In the genomic region with DNA sequence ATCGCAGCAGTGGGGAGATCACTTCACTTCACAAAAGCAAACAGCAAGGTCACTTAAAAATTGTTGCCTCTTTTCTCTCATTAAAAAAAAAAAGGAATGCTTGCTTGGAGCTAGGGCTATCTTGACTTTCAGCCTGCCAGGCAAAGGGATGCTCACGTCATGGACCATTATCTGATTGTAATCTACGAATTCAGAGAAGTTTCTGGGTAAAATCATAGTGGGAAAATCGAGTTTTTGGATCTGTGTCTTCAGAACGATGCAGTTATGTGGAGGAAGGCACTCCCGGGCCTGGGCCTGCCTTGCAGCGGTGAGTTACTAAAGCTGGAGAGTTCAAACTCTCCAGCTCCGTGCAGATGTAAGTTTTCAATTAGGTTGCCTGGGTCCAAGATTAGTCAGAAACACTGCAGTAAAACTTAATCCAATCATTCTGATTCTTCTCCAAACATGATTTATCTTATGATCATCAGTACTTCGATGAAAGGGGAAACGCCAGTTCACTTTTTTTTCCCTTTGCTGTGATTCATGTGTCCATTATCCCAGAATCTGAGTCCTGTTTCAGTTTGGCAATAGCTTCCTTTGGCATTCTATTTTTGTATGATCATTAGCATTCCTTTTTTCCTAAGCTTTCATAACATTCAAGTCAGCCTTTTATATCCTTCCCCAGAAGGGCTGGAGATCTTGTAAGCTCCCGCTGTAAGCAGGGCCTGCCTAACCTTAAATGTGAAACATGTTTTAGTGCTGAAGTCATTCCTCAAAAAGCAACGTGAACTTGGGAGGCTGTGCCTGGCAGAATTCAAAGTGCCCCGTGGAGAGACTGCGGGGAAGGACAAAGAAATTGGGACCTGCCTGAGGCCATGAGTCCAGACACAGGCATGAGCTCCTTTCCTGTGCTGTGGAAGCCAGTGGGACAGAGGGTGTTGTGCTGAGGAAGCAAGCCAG, we compare ENCODE assay signal across 10 cellular contexts.
DNase-seq lines count a peak whose midpoint lies in the region; ATAC-seq and TF ChIP-seq lines count a peak whose summit lies in the region.
"Had no signal": no experiment of that assay in that cellular context is flagged by ENCODE, and none has a peak within 500 bp of the region (broad histone marks: within the 10 kb centered on the region; RNA-seq: fewer than 3 reads in every experiment).

No MANE protein-coding gene starts in this region.

- TF ChIP-seq CTCF in BJ (IDR thresholded peaks at IDR 0.05; ENCODE audit: insufficient read depth, low read depth, low read length) (no peak), astrocyte of the cerebellum (IDR thresholded peaks at IDR 0.05; ENCODE audit: low read depth, low read length, missing control alignments) (no peak), left ventricle myocardium inferior (IDR thresholded peaks at IDR 0.05; ENCODE audit: borderline replicate concordance) (no peak)

- H3K36me3 ChIP-seq in BJ (ENCODE audit: control insufficient read depth, insufficient read depth, low read length) (no peaks in the 10 kb centered on the region), left ventricle myocardium inferior (no peaks in the 10 kb centered on the region), rectal smooth muscle tissue (ENCODE audit: control insufficient read depth, insufficient read depth, low read length) (no peaks in the 10 kb centered on the region)

- H3K27ac ChIP-seq in left ventricle myocardium inferior (replicated peaks) = peak overlapping the region; percentile 80
- H3K27ac ChIP-seq in rectal smooth muscle tissue (ENCODE audit: low read depth, low read length) = peak overlapping the region; percentile 92

- DNase-seq in BJ (ENCODE audit: low read depth) (peak; percentile 100), astrocyte of the cerebellum (ENCODE audit: low read depth) (peak; percentile 34), left ventricle myocardium inferior (no peak), DMS153 (lab: John Stamatoyannopoulos, UW) (no peak)
- DNase-seq: erythroblast had no signal

- peaks cover 9% of the 10 kb centered on the region for H3K9me3 ChIP-seq in left ventricle myocardium inferior (replicated peaks)

- POLR2A ChIA-PET in BJ (lab: Charles Lee) = interaction anchor here (0.5 to 2.1 kb wide), 3 partner anchors 19 to 120 kb away, joined by 4 to 6 read pairs (median 4); a partner anchor contains a TSS

- in situ Hi-C loops in astrocyte of the cerebellum (cut with HindIII; ENCODE audit: low sequenced_read_pairs) = no loop called here

- H3K27me3 ChIP-seq in BJ (ENCODE audit: control insufficient read depth, insufficient read depth, low read length) (no peaks in the 10 kb centered on the region), left ventricle myocardium inferior (ENCODE audit: low read depth) (no peaks in the 10 kb centered on the region), rectal smooth muscle tissue (ENCODE audit: control insufficient read depth, insufficient read depth, low read length) (no peaks in the 10 kb centered on the region)

- intact Hi-C loops in left ventricle myocardium inferior (cut with micrococcal nuclease) = no loop called here

- peak overlapping the region; percentile 47 for H3K9ac ChIP-seq in rectal smooth muscle tissue (ENCODE audit: low read length)

- H3K4me3 ChIP-seq in BJ (ENCODE audit: low read depth, low read length) (no peak overlapping the region), astrocyte of the cerebellum (ENCODE audit: low read depth, low read length) (no peak overlapping the region), left ventricle myocardium inferior (no peak overlapping the region), rectal smooth muscle tissue (ENCODE audit: low read length) (peak overlapping the region; percentile 28)

- CTCF ChIA-PET in BJ (lab: Yijun Ruan, JAX) = interaction anchor here (0.6 to 2.9 kb wide), 8 partner anchors 18 to 1498 kb away, joined by 3 to 24 read pairs (median 3); no protein-coding TSS in a partner anchor

- peaks cover 26% of the 10 kb centered on the region for H3K4me1 ChIP-seq in left ventricle myocardium inferior
- H3K4me1 ChIP-seq in rectal smooth muscle tissue (ENCODE audit: control insufficient read depth, insufficient read depth, low read length) = peaks cover 54% of the 10 kb centered on the region

- ATAC-seq in GM19035 (IDR thresholded peaks at IDR 0.05; ENCODE audit: unreplicated experiment) (no peak), GM21526 (IDR thresholded peaks at IDR 0.05; ENCODE audit: low FRiP score, unreplicated experiment) (no peak), HG03196 (IDR thresholded peaks at IDR 0.05; ENCODE audit: unreplicated experiment) (no peak)
- ATAC-seq: HepG2 had no signal

Comparison
In these comparisons a context has a peak if more than half of its experiments do, and no peak if none do; other contexts are left out.
1. DNase-seq: peak in BJ (single experiment) and astrocyte of the cerebellum (single experiment); none in left ventricle myocardium inferior (single experiment) and DMS153 (single experiment).